Comparison of ENCODE assay signal across 8 cellular contexts in genomic region chrX:153494541-153495361, GRCh38. TPM values are rescaled to one million over a fixed set of nuclear protein-coding genes. Genes with fewer than 3 reads are reported as not detected.
DNase-seq lines count a peak whose midpoint lies in the region; ATAC-seq and FAIRE-seq lines count a peak whose summit lies in the region.

BGN (plus strand) TSS chrX:153494980; CDS start chrX:153504632, 9,652 bp downstream.

- H3K4me1 ChIP-seq in mesodermal cell (ENCODE audit: control insufficient read depth, insufficient read depth, low read length, poor library complexity, severe bottlenecking): peaks cover 42% of the 10 kb centered on the region

- H3K9me3 ChIP-seq in mesodermal cell (ENCODE audit: control insufficient read depth, low read length): no peaks in the 10 kb centered on the region

- H3K27ac ChIP-seq in mesodermal cell (ENCODE audit: low read depth, low read length, severe bottlenecking): peak within 1 kb of the TSS; percentile 10

- no peak for ATAC-seq in GM21526 (IDR thresholded peaks at IDR 0.05; ENCODE audit: low FRiP score, unreplicated experiment)

- peak; percentile 39 for DNase-seq in Ammon's horn (ENCODE audit: low spot score)
- DNase-seq in NCI-H1694 (lab: John Stamatoyannopoulos, UW): peak; percentile 57
- peak; percentile 61 for DNase-seq in epidermal melanocyte (ENCODE audit: insufficient read length, low spot score)
- DNase-seq in HCEC 1CT: no peak
- DNase-seq in RCC 7860 (ENCODE audit: low spot score): no peak
- no peak for DNase-seq in NCI-H2196 treated with DMSO at 0.1 percent for 48 hours (lab: John Stamatoyannopoulos, UW; ENCODE audit: unreplicated experiment)

- no peak for FAIRE-seq in RCC 7860 (lab: Jason Lieb, UNC)

- H3K4me3 ChIP-seq in mesodermal cell (ENCODE audit: extremely low read depth, insufficient read depth, low read length, poor library complexity, severe bottlenecking): peak within 1 kb of the TSS; percentile 22

- no peaks in the 10 kb centered on the region for H3K36me3 ChIP-seq in mesodermal cell (ENCODE audit: control insufficient read depth, insufficient read depth, low read length)

- 12 to 24% methylated on average over 5 to 16 of the region's 41 CpGs for WGBS in mesodermal cell (ENCODE audit: insufficient coverage in 2 of 2), 2 experiments

RNA-seq across cellular contexts. Expression of gene BGN, which starts in this region (rescaled TPM):
- polyA plus RNA-seq in mesodermal cell (2013, experiment 1 of 2): 158 TPM
- polyA plus RNA-seq in mesodermal cell (2013, experiment 2 of 2): 104 TPM

Comparison
In these comparisons a context has a peak if more than half of its experiments do, and no peak if none do; other contexts are left out.
1. DNase-seq: peak in Ammon's horn (single experiment), NCI-H1694 (single experiment) and epidermal melanocyte (single experiment); none in HCEC 1CT (single experiment), RCC 7860 (single experiment) and NCI-H2196 treated with DMSO at 0.1 percent for 48 hours (single experiment).